In genomic region chr11:131748146-131749050, GRCh38 we compare ENCODE assay signal across 9 cellular contexts.
DNase-seq lines count a peak whose midpoint lies in the region; ATAC-seq and TF ChIP-seq lines count a peak whose summit lies in the region.
"Had no signal": no experiment of that assay in that cellular context is flagged by ENCODE, and none has a peak within 500 bp of the region (broad histone marks: within the 10 kb centered on the region; RNA-seq: fewer than 3 reads in every experiment).

No MANE protein-coding gene starts in this region.

- H3K4me2 ChIP-seq in hepatocyte (no peak overlapping the region), skeletal muscle satellite cell (ENCODE audit: low read length) (peak overlapping the region; percentile 69)

- H3K27me3 ChIP-seq in hepatocyte (peaks cover 3% of the 10 kb centered on the region), skeletal muscle satellite cell (ENCODE audit: control insufficient read depth, insufficient read depth, low read length) (no peaks in the 10 kb centered on the region)

- TF ChIP-seq CTCF in GM12865 (IDR thresholded peaks at IDR 0.05; ENCODE audit: insufficient read depth, low read depth, low read length, missing control alignments) (peak; percentile 79), hepatocyte (IDR thresholded peaks at IDR 0.05; ENCODE audit: poor library complexity) (peak; percentile 85)

- no peak overlapping the region for H2AFZ ChIP-seq in hepatocyte

- H3K9ac ChIP-seq in skeletal muscle satellite cell (ENCODE audit: low read depth, low read length), result peak overlapping the region; percentile 78

- no peaks in the 10 kb centered on the region for H3K9me3 ChIP-seq in hepatocyte (ENCODE audit: low read depth)
- H3K9me3 ChIP-seq in skeletal muscle satellite cell (replicated peaks; ENCODE audit: low read length), result no peaks in the 10 kb centered on the region

- no peaks in the 10 kb centered on the region for H3K9me2 ChIP-seq in hepatocyte (replicated peaks; ENCODE audit: insufficient read depth)

- no peaks in the 10 kb centered on the region for H3K79me2 ChIP-seq in hepatocyte

- ATAC-seq in HG03025 (IDR thresholded peaks at IDR 0.05; ENCODE audit: low FRiP score, unreplicated experiment), result peak; percentile 68

- H3K27ac ChIP-seq in hepatocyte, result no peak overlapping the region

- no peaks in the 10 kb centered on the region for H4K20me1 ChIP-seq in hepatocyte (ENCODE audit: insufficient read depth, poor library complexity, severe bottlenecking)

- H3K4me3 ChIP-seq in GM12865 (ENCODE audit: low read depth, low read length) (no peak overlapping the region), hepatocyte (no peak overlapping the region), skeletal muscle satellite cell (ENCODE audit: low read length) (peak overlapping the region; percentile 20)

- WGBS in hepatocyte (ENCODE audit: low lambda C conversion rate, missing lambda C conversion rate), result 30% methylated on average over 15 of the region's 15 CpGs

- H3K4me1 ChIP-seq in hepatocyte (ENCODE audit: insufficient read depth) (no peaks in the 10 kb centered on the region), skeletal muscle satellite cell (ENCODE audit: control insufficient read depth, insufficient read depth, low read length) (peaks cover 44% of the 10 kb centered on the region)

- DNase-seq in AG08396 (ENCODE audit: low spot score), result peak; percentile 68
- DNase-seq in GM12865 (ENCODE audit: low read depth), result peak; percentile 56
- DNase-seq in NCI-H460 (ENCODE audit: extremely low read depth, low read depth), result peak; percentile 36
- DNase-seq in amygdala (lab: John Stamatoyannopoulos, UW), result peak in 49 of 56 donors; percentile 5 to 85 (median 53)
- peak; percentile 83 for DNase-seq in hepatocyte (ENCODE audit: low spot score)
- DNase-seq in mesenteric fat pad (ENCODE audit: low spot score), result no peak
- DNase-seq: naive B cell had no signal

- no peaks in the 10 kb centered on the region for H3K36me3 ChIP-seq in hepatocyte (replicated peaks; ENCODE audit: insufficient read depth, low read depth)
- no peaks in the 10 kb centered on the region for H3K36me3 ChIP-seq in skeletal muscle satellite cell (ENCODE audit: insufficient read depth, low read length)
